ENCODE assay signal across 8 cellular contexts in the genomic region with DNA sequence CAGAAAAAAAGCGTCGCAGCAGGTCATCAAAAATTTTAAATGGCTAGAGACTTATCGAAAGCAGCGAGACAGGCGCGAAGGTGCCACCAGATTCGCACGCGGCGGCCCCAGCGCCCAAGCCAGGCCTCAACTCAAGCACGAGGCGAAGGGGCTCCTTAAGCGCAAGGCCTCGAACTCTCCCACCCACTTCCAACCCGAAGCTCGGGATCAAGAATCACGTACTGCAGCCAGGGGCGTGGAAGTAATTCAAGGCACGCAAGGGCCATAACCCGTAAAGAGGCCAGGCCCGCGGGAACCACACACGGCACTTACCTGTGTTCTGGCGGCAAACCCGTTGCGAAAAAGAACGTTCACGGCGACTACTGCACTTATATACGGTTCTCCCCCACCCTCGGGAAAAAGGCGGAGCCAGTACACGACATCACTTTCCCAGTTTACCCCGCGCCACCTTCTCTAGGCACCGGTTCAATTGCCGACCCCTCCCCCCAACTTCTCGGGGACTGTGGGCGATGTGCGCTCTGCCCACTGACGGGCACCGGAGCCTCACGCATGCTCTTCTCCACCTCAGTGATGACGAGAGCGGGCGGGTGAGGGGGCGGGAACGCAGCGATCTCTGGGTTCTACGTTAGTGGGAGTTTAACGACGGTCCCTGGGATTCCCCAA.
DNase-seq lines count a peak whose midpoint lies in the region; ATAC-seq lines count a peak whose summit lies in the region.

A gene (minus strand): TSS at position 345 of the 663 bp plus-strand sequence. CDS start 1,006 bp downstream, outside the sequence.

- peak; percentile 56 for ATAC-seq in GM19023 (IDR thresholded peaks at IDR 0.05; ENCODE audit: unreplicated experiment)
- peak; percentile 70 for ATAC-seq in HG03280 (IDR thresholded peaks at IDR 0.05; ENCODE audit: unreplicated experiment)
- ATAC-seq in activated CD4-positive, CD25-positive, alpha-beta regulatory T cell treated with anti-CD3 and anti-CD28 coated beads, Interleukin-2, amount 50 U/mL, for 24 hours, result peak; percentile 61 to 67

- peak; percentile 95 for DNase-seq in AG08396 (ENCODE audit: low spot score)
- peak; percentile 98 for DNase-seq in NCI-H446 (lab: John Stamatoyannopoulos, UW)
- peak; percentile 99 for DNase-seq in cerebellar cortex (ENCODE audit: low spot score)
- peak; percentile 100 for DNase-seq in islet precursor cell
- peak; percentile 99 to 100 (median 100) for DNase-seq in stimulated activated CD4-positive, alpha-beta T cell treated with anti-CD3 and anti-CD28 coated beads, Interleukin-12 subunit alpha, Interleukin-12 subunit beta, amount 100 ng/mL, for 48 hours (ENCODE audit: low read depth in 2 of 3, low spot score in 1 of 3)

Comparison
In these comparisons a context has a peak if more than half of its experiments do, and no peak if none do; other contexts are left out.
1. Peak in every context shown above with its lines: DNase-seq and ATAC-seq.